In the genomic region with DNA sequence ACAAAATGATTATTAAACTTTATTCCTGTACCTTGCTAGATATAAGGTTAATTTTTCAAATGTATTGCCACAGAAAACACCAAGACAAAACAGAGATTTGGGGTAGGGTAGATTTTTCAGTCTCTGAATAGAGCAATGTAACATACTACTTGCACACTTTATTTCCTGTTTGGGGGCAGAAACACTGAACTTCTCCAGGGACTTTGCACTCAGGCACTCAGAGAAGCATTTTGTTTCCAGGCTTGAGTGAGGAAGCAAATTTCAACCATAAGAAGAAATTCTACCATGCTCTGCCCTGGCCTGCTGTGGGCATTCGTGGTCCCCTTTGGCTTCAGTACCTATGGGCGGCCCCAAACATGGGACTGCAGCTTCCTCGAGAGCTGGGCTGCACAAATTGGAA, we compare ENCODE assay signal across 20 cellular contexts.
DNase-seq lines count a peak whose midpoint lies in the region; ATAC-seq and TF ChIP-seq lines count a peak whose summit lies in the region.
"Had no signal": no experiment of that assay in that cellular context is flagged by ENCODE, and none has a peak within 500 bp of the region (broad histone marks: within the 10 kb centered on the region; RNA-seq: fewer than 3 reads in every experiment).

No MANE protein-coding gene starts in this region.

- H3K79me2 ChIP-seq in Loucy (ENCODE audit: insufficient read depth, low read length), result no peaks in the 10 kb centered on the region

- DNase-seq in AG04450 (ENCODE audit: low read depth, low spot score) (no peak), colonic mucosa (no peak), mucosa of descending colon (no peak), SK-N-DZ (ENCODE audit: low spot score) (no peak), superior temporal gyrus (ENCODE audit: extremely low spot score) (no peak)
- DNase-seq in stimulated activated naive CD4-positive, alpha-beta T cell treated with Interleukin-2 at 50 U/mL for 16 hours (lab: John Stamatoyannopoulos, UW), result no peak
- DNase-seq: 8988T; Calu3; DMS79 treated with DMSO at 0.1 percent for 48 hours; MM.1S; NCI-H2029; NCI-H446 treated with DMSO at 0.1 percent for 48 hours; NCI-H526; NCI-H82; NK-92 treated with Interleukin-12 subunit alpha and Interleukin-12 subunit beta, amount 100 ng/mL, for 24 hours; RPMI8226; SHP77 had no signal

- H3K27ac ChIP-seq in AG04450 (ENCODE audit: low read depth, low read length), result peak overlapping the region; percentile 89
- peak overlapping the region; percentile 37 for H3K27ac ChIP-seq in colonic mucosa

- POLR2A ChIA-PET in AG04450 (lab: Yijun Ruan, JAX), result interaction anchor here (1.3 kb wide), 1 partner anchor 11 kb away, joined by 3 read pairs; no protein-coding TSS in a partner anchor

- ATAC-seq in mucosa of descending colon, result peak; percentile 71
- ATAC-seq: HCT116, K562 had no signal

- no peaks in the 10 kb centered on the region for H3K9me2 ChIP-seq in Loucy (replicated peaks; ENCODE audit: low read depth, low read length)

- H3K9me3 ChIP-seq in AG04450 (ENCODE audit: control insufficient read depth, insufficient read depth, low read length), result no peaks in the 10 kb centered on the region
- no peaks in the 10 kb centered on the region for H3K9me3 ChIP-seq in Loucy (ENCODE audit: insufficient read depth, low read depth, low read length)
- no peaks in the 10 kb centered on the region for H3K9me3 ChIP-seq in colonic mucosa
- H3K9me3 ChIP-seq in mucosa of descending colon, result no peaks in the 10 kb centered on the region

- CTCF ChIA-PET in AG04450 (lab: Charles Lee), result interaction anchor here (0.9 to 5.2 kb wide), 3 partner anchors 12 to 32 kb away, joined by 3 to 37 read pairs (median 9); no protein-coding TSS in a partner anchor

- H3K9ac ChIP-seq in Loucy (ENCODE audit: low read depth, low read length, poor library complexity, severe bottlenecking) (no peak overlapping the region), colonic mucosa (ENCODE audit: low read depth in 2 of 2, low read length in 2 of 2) (no peak overlapping the region)

- H3F3A ChIP-seq in Loucy (ENCODE audit: low read depth), result no peaks in the 10 kb centered on the region

- H3K27me3 ChIP-seq in AG04450 (ENCODE audit: control insufficient read depth, insufficient read depth, low read length), result no peaks in the 10 kb centered on the region
- H3K27me3 ChIP-seq in Loucy (ENCODE audit: insufficient read depth, low read length, poor library complexity, severe bottlenecking), result no peaks in the 10 kb centered on the region
- no peaks in the 10 kb centered on the region for H3K27me3 ChIP-seq in colonic mucosa

- H3K4me1 ChIP-seq in Loucy (ENCODE audit: insufficient read depth, low read length, poor library complexity, severe bottlenecking), result peaks cover 12% of the 10 kb centered on the region
- H3K4me1 ChIP-seq in colonic mucosa, result peaks cover 5% of the 10 kb centered on the region
- peaks cover 11% of the 10 kb centered on the region for H3K4me1 ChIP-seq in mucosa of descending colon (ENCODE audit: low read depth)

- H2AFZ ChIP-seq in Loucy (ENCODE audit: low read length), result peak overlapping the region; percentile 36; the same call in 1 of the 2 replicates

- no peak overlapping the region for H3K4me2 ChIP-seq in Loucy (ENCODE audit: low read depth, low read length, poor library complexity, severe bottlenecking)

- intact Hi-C loops in colonic mucosa (cut with DNase I), result no loop called here
- intact Hi-C loops in mucosa of descending colon (cut with DNase I, micrococcal nuclease), result no loop called here

- H4K20me1 ChIP-seq in Loucy (ENCODE audit: insufficient read depth, low read length, poor library complexity, severe bottlenecking), result no peaks in the 10 kb centered on the region

- TF ChIP-seq CTCF in AG04450 (IDR thresholded peaks at IDR 0.05; ENCODE audit: low read depth, low read length), result no peak
- no peak for TF ChIP-seq CTCF in Loucy (conservative IDR thresholded peaks at IDR 0.05; ENCODE audit: low read length)
- TF ChIP-seq CTCF in colonic mucosa (IDR thresholded peaks at IDR 0.05), result no peak
- TF ChIP-seq CTCF in mucosa of descending colon (IDR thresholded peaks at IDR 0.05), result no peak

- H3K36me3 ChIP-seq in Loucy (ENCODE audit: insufficient read depth, low read length) (no peaks in the 10 kb centered on the region), colonic mucosa (no peaks in the 10 kb centered on the region), mucosa of descending colon (ENCODE audit: low read depth) (no peaks in the 10 kb centered on the region)

- H3K4me3 ChIP-seq in AG04450 (ENCODE audit: low read depth, low read length), result no peak overlapping the region
- no peak overlapping the region for H3K4me3 ChIP-seq in Loucy (ENCODE audit: low read length, poor library complexity, severe bottlenecking)
- no peak overlapping the region for H3K4me3 ChIP-seq in colonic mucosa
- H3K4me3 ChIP-seq in mucosa of descending colon, result no peak overlapping the region
- H3K4me3 ChIP-seq: K562 had no signal
